21 cellular contexts compared by ENCODE assay signal in genomic region chr10:65350619-65351018, GRCh38.
"Had no signal": no experiment of that assay in that cellular context is flagged by ENCODE, and none has a peak within 500 bp of the region (broad histone marks: within the 10 kb centered on the region; RNA-seq: fewer than 3 reads in every experiment).

No MANE protein-coding gene starts in this region.

- ATAC-seq: effector memory CD8-positive, alpha-beta T cell; lower lobe of right lung; sciatic nerve had no signal

- H3K27ac ChIP-seq: epithelial cell of prostate, esophagus muscularis mucosa, left ventricle myocardium inferior, lower lobe of right lung, skin epidermis, stomach, thoracic aorta, transverse colon had no signal

- H3K4me1 ChIP-seq: left ventricle myocardium inferior, lower lobe of right lung, transverse colon had no signal

- H3K36me3 ChIP-seq: esophagus muscularis mucosa, left ventricle myocardium inferior, lower lobe of right lung, stomach, thoracic aorta, transverse colon had no signal

- DNase-seq: cerebellar nuclear complex; effector memory CD8-positive, alpha-beta T cell; foreskin fibroblast; hippocampal formation; left ventricle myocardium inferior; lower lobe of right lung; midbrain; naive B cell; posterior cingulate gyrus; stimulated activated CD4-positive, alpha-beta T cell treated with anti-CD3 and anti-CD28 coated beads, Interleukin-12 subunit alpha, Interleukin-12 subunit beta, amount 100 ng/mL, for 4 hours; stimulated activated naive CD4-positive, alpha-beta T cell; stomach; substantia nigra; transverse colon had no signal

- H3K9me3 ChIP-seq: esophagus muscularis mucosa, left ventricle myocardium inferior, lower lobe of right lung, stomach, thoracic aorta, transverse colon had no signal

- H3K27me3 ChIP-seq: esophagus muscularis mucosa, stomach, transverse colon had no signal

- H3K4me3 ChIP-seq: esophagus muscularis mucosa, left ventricle myocardium inferior, lower lobe of right lung, skin epidermis, stomach, thoracic aorta, transverse colon had no signal

- FAIRE-seq: colon, islet of Langerhans had no signal
